ENCODE assay signal across 28 cellular contexts in the genomic region with DNA sequence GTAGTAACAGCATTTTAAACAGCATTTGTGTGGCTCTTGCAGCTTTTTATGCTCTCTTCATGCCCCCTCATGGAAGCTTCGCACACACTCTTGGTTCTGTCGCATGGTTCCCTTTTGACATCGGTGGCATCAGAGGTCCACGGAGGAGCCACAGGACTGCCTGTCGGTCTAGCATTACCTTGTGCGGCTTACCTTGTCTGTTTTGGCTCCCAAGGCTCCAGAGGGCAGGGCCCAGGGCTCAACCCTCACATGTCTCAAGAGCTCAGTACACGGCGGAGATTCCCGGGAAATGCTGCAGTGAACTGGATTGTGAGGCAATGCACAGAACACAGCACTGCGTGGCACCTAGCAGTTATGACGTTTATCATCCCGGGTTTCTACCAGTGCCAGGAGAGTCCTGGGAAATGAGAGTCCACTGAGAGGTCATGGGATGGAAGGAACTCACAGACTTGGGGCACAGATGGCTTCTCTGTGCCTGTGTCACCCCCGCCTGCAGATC.
DNase-seq lines count a peak whose midpoint lies in the region; ATAC-seq, FAIRE-seq and TF ChIP-seq lines count a peak whose summit lies in the region.
"Had no signal": no experiment of that assay in that cellular context is flagged by ENCODE, and none has a peak within 500 bp of the region (broad histone marks: within the 10 kb centered on the region; RNA-seq: fewer than 3 reads in every experiment).

No MANE protein-coding gene starts in this region.

- H3K79me2 ChIP-seq in H1 (ENCODE audit: control insufficient read depth in 1 of 2, insufficient read depth in 2 of 2, low read length in 2 of 2) (no peaks in the 10 kb centered on the region), mesendoderm (ENCODE audit: control insufficient read depth, insufficient read depth, low read length) (no peaks in the 10 kb centered on the region)

- no peak for FAIRE-seq in H1 (lab: Jason Lieb, UNC)
- FAIRE-seq: A549, GM12878, GM12892, GM18507 had no signal

- H3K4me3 ChIP-seq in H1 (ENCODE audit: extremely low read depth in 1 of 4, insufficient read depth in 2 of 4, low read depth in 3 of 4, low read length in 4 of 4) (no peak overlapping the region), mesendoderm (ENCODE audit: low read length) (no peak overlapping the region)
- H3K4me3 ChIP-seq: A549, BLaER1, GM12878 had no signal

- no peak overlapping the region for H3K27ac Mint-ChIP-seq in activated T-helper 1 cell treated with anti-CD3 and anti-CD28 coated beads, Interleukin-12 subunit alpha, Interleukin-12 subunit beta, Interleukin-2, Interleukin-4 antibody, amounts not matched to agents 30 ng/mL and 10 ng/mL and 1 ng/mL, durations not matched to agents 14 hours and 24 hours and 36 hours
- H3K27ac Mint-ChIP-seq: CD4-positive, alpha-beta memory T cell; CD4-positive, CD25-positive, alpha-beta regulatory T cell; CD8-positive, alpha-beta memory T cell had no signal

- peaks cover 0 to 2% (median 0%) of the 10 kb centered on the region in 4 experiments; a peak in 1 of 7 replicates for H3K4me1 ChIP-seq in H1 (replicated peaks in 1 of 4; ENCODE audit: control insufficient read depth in 3 of 4, insufficient read depth in 4 of 4, low read length in 3 of 4)
- peaks cover 7% of the 10 kb centered on the region for H3K4me1 ChIP-seq in mesendoderm (ENCODE audit: control insufficient read depth, low read depth, low read length)
- H3K4me1 ChIP-seq: A549, BE2C, BLaER1 had no signal

- no peaks in the 10 kb centered on the region for H3K9me3 ChIP-seq in H1 (ENCODE audit: insufficient read depth in 2 of 2, low read depth in 1 of 2, low read length in 1 of 2)
- H3K9me3 ChIP-seq: A549, BLaER1 had no signal

- no peak overlapping the region for H2BK20ac ChIP-seq in H1 (ENCODE audit: low read length)

- no peaks in the 10 kb centered on the region; a peak in 1 of 7 replicates for H3K27me3 ChIP-seq in H1 (replicated peaks in 1 of 4; ENCODE audit: control insufficient read depth in 3 of 4, extremely low read depth in 1 of 4, insufficient read depth in 3 of 4, low read length in 3 of 4)
- no peaks in the 10 kb centered on the region for H3K27me3 ChIP-seq in mesendoderm (ENCODE audit: insufficient read depth, low read length, poor library complexity)
- H3K27me3 ChIP-seq: BE2C, BLaER1 had no signal

- no peak overlapping the region for H3K4ac ChIP-seq in H1 (replicated peaks; ENCODE audit: insufficient read length, low read depth, low read length)
- H3K4ac ChIP-seq in mesendoderm (ENCODE audit: low read depth, low read length): peak overlapping the region; percentile 71

- H3K36me3 ChIP-seq in H1 (ENCODE audit: control insufficient read depth in 2 of 4, insufficient read depth in 4 of 4, low read length in 3 of 4) (no peaks in the 10 kb centered on the region), mesendoderm (ENCODE audit: control insufficient read depth, insufficient read depth, low read length) (no peaks in the 10 kb centered on the region)
- H3K36me3 ChIP-seq: BE2C, BLaER1 had no signal

- WGBS in H1 (ENCODE audit: extremely low coverage in 1 of 2, insufficient coverage in 1 of 2, insufficient read length in 1 of 2, insufficient replicate concordance in 2 of 2, low coverage in 1 of 2, low lambda C conversion rate in 2 of 2, missing lambda C conversion rate in 1 of 2), 2 experiments: 95% methylated on average over 13 of the region's 13 CpGs; no CpG with 5 or more reads in 1 of the 2 experiments
- WGBS in mesendoderm (ENCODE audit: extremely low coverage, insufficient coverage, low lambda C conversion rate): no CpG with 5 or more reads among the region's 13 CpGs

- no peak overlapping the region for H2AK5ac ChIP-seq in H1 (ENCODE audit: low read depth, low read length)
- H2AK5ac ChIP-seq in mesendoderm (ENCODE audit: low read length): peak overlapping the region; percentile 31

- intact Hi-C loops in posterior vena cava (cut with DNase I): no loop called here
- intact Hi-C loops in activated T-helper 1 cell treated with anti-CD3 and anti-CD28 coated beads, Interleukin-12 subunit alpha, Interleukin-12 subunit beta, Interleukin-2, Interleukin-4 antibody, amounts not matched to agents 30 ng/mL and 10 ng/mL and 1 ng/mL, durations not matched to agents 14 hours and 24 hours and 36 hours (cut with micrococcal nuclease): no loop called here

- H4K8ac ChIP-seq in H1 (ENCODE audit: extremely low read depth, insufficient read depth, low read length) (no peak overlapping the region; the same call in 1 of the 2 replicates), mesendoderm (ENCODE audit: low read depth, low read length) (no peak overlapping the region)

- H3K23me2 ChIP-seq in H1 (ENCODE audit: low read depth, low read length): no peaks in the 10 kb centered on the region

- H3K27ac ChIP-seq in H1 (ENCODE audit: low read depth, low read length) (no peak overlapping the region), mesendoderm (ENCODE audit: low read depth, low read length) (no peak overlapping the region)
- H3K27ac ChIP-seq: 22Rv1, A549, BLaER1 had no signal

- no peak overlapping the region for H3K56ac ChIP-seq in H1 (replicated peaks; ENCODE audit: insufficient read length, low read depth, low read length)
- peak overlapping the region; percentile 69 for H3K56ac ChIP-seq in mesendoderm (ENCODE audit: low read length)

- no peaks in the 10 kb centered on the region for H3K9me3 Mint-ChIP-seq in activated T-helper 1 cell treated with anti-CD3 and anti-CD28 coated beads, Interleukin-12 subunit alpha, Interleukin-12 subunit beta, Interleukin-2, Interleukin-4 antibody, amounts not matched to agents 30 ng/mL and 10 ng/mL and 1 ng/mL, durations not matched to agents 14 hours and 24 hours and 36 hours

- H3K79me1 ChIP-seq in H1 (ENCODE audit: low read depth, low read length): no peaks in the 10 kb centered on the region
- H3K79me1 ChIP-seq in mesendoderm (ENCODE audit: low read length): no peaks in the 10 kb centered on the region

- H3K27me3 Mint-ChIP-seq in activated T-helper 1 cell treated with anti-CD3 and anti-CD28 coated beads, Interleukin-12 subunit alpha, Interleukin-12 subunit beta, Interleukin-2, Interleukin-4 antibody, amounts not matched to agents 30 ng/mL and 10 ng/mL and 1 ng/mL, durations not matched to agents 14 hours and 24 hours and 36 hours (ENCODE audit: insufficient read depth): peaks cover 4% of the 10 kb centered on the region
- H3K27me3 Mint-ChIP-seq: CD4-positive, CD25-positive, alpha-beta regulatory T cell had no signal

- H3K9ac ChIP-seq in H1 (replicated peaks in 1 of 4; ENCODE audit: extremely low read depth in 1 of 4, low read depth in 3 of 4, low read length in 3 of 4) (no peak overlapping the region), mesendoderm (ENCODE audit: low read length) (no peak overlapping the region)
- H3K9ac ChIP-seq: BLaER1 had no signal

- H2BK120ac ChIP-seq in H1 (replicated peaks; ENCODE audit: low read depth, low read length) (no peak overlapping the region), mesendoderm (ENCODE audit: low read depth, low read length) (peak overlapping the region; percentile 21)

- H3K23ac ChIP-seq in H1 (ENCODE audit: insufficient read length) (no peak overlapping the region), mesendoderm (ENCODE audit: low read length) (no peak overlapping the region)

- no peak overlapping the region for H2BK12ac ChIP-seq in H1 (ENCODE audit: low read depth, low read length)

- H3K4me1 Mint-ChIP-seq in activated T-helper 1 cell treated with anti-CD3 and anti-CD28 coated beads, Interleukin-12 subunit alpha, Interleukin-12 subunit beta, Interleukin-2, Interleukin-4 antibody, amounts not matched to agents 30 ng/mL and 10 ng/mL and 1 ng/mL, durations not matched to agents 14 hours and 24 hours and 36 hours (ENCODE audit: low read depth): no peaks in the 10 kb centered on the region
- H3K4me1 Mint-ChIP-seq: CD14-positive monocyte; CD4-positive, alpha-beta memory T cell; CD4-positive, CD25-positive, alpha-beta regulatory T cell; CD8-positive, alpha-beta memory T cell had no signal

- no peak overlapping the region for H3K4me3 Mint-ChIP-seq in activated T-helper 1 cell treated with anti-CD3 and anti-CD28 coated beads, Interleukin-12 subunit alpha, Interleukin-12 subunit beta, Interleukin-2, Interleukin-4 antibody, amounts not matched to agents 30 ng/mL and 10 ng/mL and 1 ng/mL, durations not matched to agents 14 hours and 24 hours and 36 hours
- H3K4me3 Mint-ChIP-seq: CD14-positive monocyte; CD4-positive, alpha-beta memory T cell; CD4-positive, CD25-positive, alpha-beta regulatory T cell; CD8-positive, alpha-beta memory T cell had no signal

- H3K36me3 Mint-ChIP-seq in activated T-helper 1 cell treated with anti-CD3 and anti-CD28 coated beads, Interleukin-12 subunit alpha, Interleukin-12 subunit beta, Interleukin-2, Interleukin-4 antibody, amounts not matched to agents 30 ng/mL and 10 ng/mL and 1 ng/mL, durations not matched to agents 14 hours and 24 hours and 36 hours (ENCODE audit: low read depth): no peaks in the 10 kb centered on the region
- H3K36me3 Mint-ChIP-seq: CD14-positive monocyte; CD4-positive, CD25-positive, alpha-beta regulatory T cell; CD8-positive, alpha-beta memory T cell had no signal

- no peak for TF ChIP-seq RAD21 in H1 (IDR thresholded peaks at IDR 0.05 in 1 of 2, conservative IDR thresholded peaks at IDR 0.05 in 1 of 2; ENCODE audit: low read depth in 2 of 2, low read length in 2 of 2)

- peak; percentile 58 for DNase-seq in activated effector memory CD4-positive, alpha-beta T cell treated with anti-CD3 and anti-CD28 coated beads, Interleukin-2, amount 50 U/mL, for 16 hours
- DNase-seq in activated effector memory CD4-positive, alpha-beta T cell treated with Interleukin-2 at 50 U/mL for 16 hours: no peak
- DNase-seq in H1 (ENCODE audit: low read depth in 1 of 2, low spot score in 2 of 2): no peak
- no peak for DNase-seq in mesendoderm
- DNase-seq in posterior vena cava (ENCODE audit: low spot score): peak; percentile 57
- DNase-seq in activated T-helper 1 cell treated with anti-CD3 and anti-CD28 coated beads, Interleukin-12 subunit alpha, Interleukin-12 subunit beta, Interleukin-2, Interleukin-4 antibody, amounts not matched to agents 30 ng/mL and 10 ng/mL and 1 ng/mL, durations not matched to agents 14 hours and 24 hours and 36 hours (ENCODE audit: low spot score): no peak
- DNase-seq: BE2C; C1 segment of cervical spinal cord; CD4-positive, alpha-beta memory T cell; CD4-positive, CD25-positive, alpha-beta regulatory T cell; CD8-positive, alpha-beta memory T cell; COR-L47; DMS 273 treated with DMSO at 0.1 percent for 48 hours; DMS153; DMS53; DMS79; DND-41; EL; GDM1 had no signal

- no peak overlapping the region for H2BK5ac ChIP-seq in H1 (ENCODE audit: low read depth, low read length)
- H2BK5ac ChIP-seq in mesendoderm (ENCODE audit: low read length): peak overlapping the region; percentile 72

- TF ChIP-seq EP300 in H1 (IDR thresholded peaks at IDR 0.05; ENCODE audit: borderline replicate concordance in 1 of 2, low read depth in 2 of 2, low read length in 2 of 2): no peak

- TF ChIP-seq CTCF in H1 (IDR thresholded peaks at IDR 0.05; ENCODE audit: control extremely low read depth in 1 of 3, insufficient read depth in 1 of 3, low read depth in 1 of 3, low read length in 3 of 3): no peak

- POLR2A ChIA-PET in H1 (lab: Charles Lee; ENCODE audit: partially characterized antibody): no interaction called here

- H2BK15ac ChIP-seq in H1 (ENCODE audit: low read length): 0 out of 2 replicates have a peak overlapping the region, but pooled peaks have one; percentile 9
- H2BK15ac ChIP-seq in mesendoderm (replicated peaks; ENCODE audit: low read depth): no peak overlapping the region

- no peak overlapping the region for H4K91ac ChIP-seq in H1 (replicated peaks; ENCODE audit: insufficient read length, low read length)

- H4K5ac ChIP-seq in H1 (ENCODE audit: insufficient read length, low read depth, low read length) (no peak overlapping the region), mesendoderm (ENCODE audit: low read length) (peak overlapping the region; percentile 33)

- H2AFZ ChIP-seq in H1 (ENCODE audit: low read length): no peak overlapping the region

- no peaks in the 10 kb centered on the region for H4K20me1 ChIP-seq in H1 (replicated peaks in 1 of 2; ENCODE audit: control insufficient read depth in 1 of 2, insufficient read depth in 2 of 2, low read length in 2 of 2)
- H4K20me1 ChIP-seq: BLaER1 had no signal

- H3K14ac ChIP-seq in H1 (ENCODE audit: insufficient read length): no peak overlapping the region

- TF ChIP-seq POLR2A in H1 (IDR thresholded peaks at IDR 0.05; ENCODE audit: control extremely low read depth in 1 of 2, low read depth in 2 of 2, low read length in 2 of 2): no peak

- H3K18ac ChIP-seq in H1 (ENCODE audit: extremely low read depth, low read length) (no peak overlapping the region), mesendoderm (ENCODE audit: low read length) (no peak overlapping the region)

- CTCF ChIA-PET in H1 (lab: Charles Lee; ENCODE audit: partially characterized antibody): interaction anchor here (0.6 to 1.3 kb wide), 3 partner anchors 19 to 30 kb away, joined by 3 to 4 read pairs (median 3); no protein-coding TSS in a partner anchor

- H3K4me2 ChIP-seq in H1 (ENCODE audit: insufficient read depth in 1 of 2, low read depth in 2 of 2, low read length in 2 of 2) (no peak overlapping the region), mesendoderm (ENCODE audit: low read length) (no peak overlapping the region)
- H3K4me2 ChIP-seq: A549, BLaER1 had no signal

- ATAC-seq in HG03159 (IDR thresholded peaks at IDR 0.05; ENCODE audit: unreplicated experiment) (no peak), HG03280 (IDR thresholded peaks at IDR 0.05; ENCODE audit: unreplicated experiment) (no peak)
- ATAC-seq: A549, GM12878 had no signal

Comparison
In these comparisons a context has a peak if more than half of its experiments do, and no peak if none do; other contexts are left out.
1. DNase-seq: peak in activated effector memory CD4-positive, alpha-beta T cell treated with anti-CD3 and anti-CD28 coated beads, Interleukin-2, amount 50 U/mL, for 16 hours (single experiment) and posterior vena cava (single experiment); none in activated effector memory CD4-positive, alpha-beta T cell treated with Interleukin-2 at 50 U/mL for 16 hours (single experiment), H1 (0 of 2), mesendoderm (single experiment) and activated T-helper 1 cell treated with anti-CD3 and anti-CD28 coated beads, Interleukin-12 subunit alpha, Interleukin-12 subunit beta, Interleukin-2, Interleukin-4 antibody, amounts not matched to agents 30 ng/mL and 10 ng/mL and 1 ng/mL, durations not matched to agents 14 hours and 24 hours and 36 hours (single experiment).